ENCODE assay signal across 9 cellular contexts in the genomic region with DNA sequence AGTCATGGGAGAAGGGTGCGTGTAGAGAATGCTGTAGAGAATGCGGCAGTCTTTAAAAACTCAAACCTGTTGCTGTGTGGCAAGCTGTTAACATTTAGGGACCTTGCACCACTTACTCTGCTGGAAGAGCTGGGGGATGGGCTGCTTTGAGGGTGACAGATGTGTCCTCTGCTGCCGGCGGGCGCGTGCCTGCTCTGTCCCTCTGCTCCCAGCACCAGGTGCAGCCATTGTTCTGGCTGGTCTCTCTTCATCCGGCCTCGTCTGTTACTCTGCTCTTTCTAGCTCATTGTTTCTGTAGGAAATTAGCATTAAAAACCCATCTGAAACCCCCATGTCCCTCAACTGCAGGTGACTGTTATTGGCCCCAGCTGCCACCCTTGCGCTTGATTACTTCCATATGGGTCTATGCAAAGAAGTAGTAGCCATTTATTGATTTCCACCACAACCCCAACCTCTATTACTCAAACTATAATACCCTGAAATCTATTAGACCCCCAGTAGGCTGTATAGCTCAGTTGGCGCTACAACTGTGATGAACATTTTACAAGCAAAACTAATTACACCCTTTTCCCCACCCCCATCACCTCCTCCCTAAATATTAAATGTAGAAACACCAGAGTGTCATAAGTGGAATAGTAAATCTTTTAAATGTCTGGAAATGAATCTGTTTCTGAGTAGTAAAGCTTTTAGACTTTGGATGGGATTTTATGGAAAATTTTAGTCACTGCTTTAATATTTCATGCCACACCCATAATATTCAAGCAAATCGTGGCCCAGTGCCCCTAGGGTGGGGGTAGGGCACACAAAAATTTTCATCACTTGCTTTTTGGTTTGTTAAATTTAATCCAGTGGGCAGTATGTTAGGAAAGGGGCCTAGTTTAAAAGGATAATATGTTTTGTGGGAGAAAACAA.
DNase-seq lines count a peak whose midpoint lies in the region; TF ChIP-seq lines count a peak whose summit lies in the region.
"Had no signal": no experiment of that assay in that cellular context is flagged by ENCODE, and none has a peak within 500 bp of the region (broad histone marks: within the 10 kb centered on the region; RNA-seq: fewer than 3 reads in every experiment).

No MANE protein-coding gene starts in this region.

- H3K27me3 ChIP-seq in smooth muscle cell (ENCODE audit: low read depth), result no peaks in the 10 kb centered on the region

- CTCF ChIA-PET in HEK293 (lab: Yijun Ruan, JAX), result interaction anchor here (1.4 kb wide), 1 partner anchor 10 kb away, joined by 3 read pairs; no protein-coding TSS in a partner anchor
- CTCF ChIA-PET in HEK293T (lab: Yijun Ruan, JAX), result interaction anchor here (0.6 kb wide), 1 partner anchor 52 kb away, joined by 3 read pairs; no protein-coding TSS in a partner anchor

- H3K4me2 ChIP-seq in smooth muscle cell, result peak overlapping the region; percentile 20

- POLR2A ChIA-PET in HEK293 (lab: Yijun Ruan, JAX), result no interaction called here
- POLR2A ChIA-PET in HEK293T (lab: Yijun Ruan, JAX), result interaction anchor here (2.2 kb wide), 1 partner anchor 79 kb away, joined by 5 read pairs; the partner anchor contains the start of gene CBFA2T2

- no peak overlapping the region for H2AFZ ChIP-seq in smooth muscle cell (ENCODE audit: low read depth)

- 53% methylated on average over 11 of the region's 11 CpGs for WGBS in smooth muscle cell (ENCODE audit: low lambda C conversion rate)

- no peak overlapping the region for H3K9ac ChIP-seq in smooth muscle cell (ENCODE audit: low read depth)

- H3K27ac ChIP-seq in HEK293 (ENCODE audit: extremely low read depth, low read depth, low read length) (no peak overlapping the region), smooth muscle cell (ENCODE audit: low read depth) (peak overlapping the region; percentile 40)

- H3K4me1 ChIP-seq in HEK293 (ENCODE audit: control insufficient read depth, insufficient read depth, low read length) (peaks cover 25% of the 10 kb centered on the region), smooth muscle cell (ENCODE audit: low read depth) (peaks cover 32% of the 10 kb centered on the region)

- peak; percentile 99 for DNase-seq in NCI-H748 (lab: John Stamatoyannopoulos, UW; ENCODE audit: unreplicated experiment)
- peak in 41 of 42 donors; percentile 28 to 87 (median 65) for DNase-seq in head of caudate nucleus
- DNase-seq in smooth muscle cell (lab: John Stamatoyannopoulos, UW; ENCODE audit: unreplicated experiment), result no peak
- DNase-seq in KG1 (lab: John Stamatoyannopoulos, UW), result no peak
- DNase-seq in LoVo (ENCODE audit: low spot score), result no peak
- DNase-seq in activated T-cell treated with anti-CD3 and anti-CD28 coated beads, Interleukin-2, amount 50 U/mL, for 1 hour, result no peak
- no peak for DNase-seq in HEK293T (ENCODE audit: extremely low spot score)
- DNase-seq: stimulated activated CD4-positive, alpha-beta T cell treated with anti-CD3 and anti-CD28 coated beads, Interleukin-4, amount 100 ng/mL, for 1 hour had no signal

- H3K4me3 ChIP-seq in HEK293 (ENCODE audit: low read depth, low read length) (no peak overlapping the region), smooth muscle cell (no peak overlapping the region)

- intact Hi-C loops in head of caudate nucleus (cut with DNase I), result no loop called here

- H3K79me2 ChIP-seq in smooth muscle cell (ENCODE audit: low read depth), result peaks cover 66% of the 10 kb centered on the region

- peaks cover 88% of the 10 kb centered on the region for H4K20me1 ChIP-seq in smooth muscle cell (ENCODE audit: low read depth)

- H3K9me3 ChIP-seq in HEK293 (ENCODE audit: control insufficient read depth, insufficient read depth, low read depth, low read length) (no peaks in the 10 kb centered on the region), smooth muscle cell (replicated peaks; ENCODE audit: low read depth) (no peaks in the 10 kb centered on the region)

- no peaks in the 10 kb centered on the region for H3F3A ChIP-seq in smooth muscle cell (ENCODE audit: low read depth)

- H3K36me3 ChIP-seq in HEK293 (ENCODE audit: control insufficient read depth in 2 of 2, insufficient read depth in 1 of 2, low read length in 2 of 2) (no peaks in the 10 kb centered on the region), smooth muscle cell (ENCODE audit: low read depth) (no peaks in the 10 kb centered on the region)

- TF ChIP-seq CTCF in HEK293 (tag by site-specific recombination; IDR thresholded peaks at IDR 0.05) (no peak), smooth muscle cell (IDR thresholded peaks at IDR 0.05; ENCODE audit: borderline replicate concordance, insufficient read depth, poor library complexity, severe bottlenecking) (no peak)

TF ChIP-seq in HEK293, 187 proteins besides CTCF, POLR2A, EP300 and RAD21:
- TF ChIP-seq SCRT2 (tag by site-specific recombination; IDR thresholded peaks at IDR 0.05), result peak; percentile 68
- 0 out of 2 replicates have a peak, but pooled peaks have one; percentile 15 for TF ChIP-seq OSR2 (tag by site-specific recombination; IDR thresholded peaks at IDR 0.05)
- 0 out of 2 replicates have a peak, but pooled peaks have one; percentile 18 for TF ChIP-seq SP7 (tag by site-specific recombination; IDR thresholded peaks at IDR 0.05)
- TF ChIP-seq WT1 (tag by site-specific recombination; IDR thresholded peaks at IDR 0.05), result peak; percentile 71
- no peak for TF ChIP-seq GLI2 (tag by site-specific recombination; IDR thresholded peaks at IDR 0.05; ENCODE audit: borderline replicate concordance, low read depth)

TF ChIP-seq in HEK293T, 16 proteins besides CTCF, POLR2A, EP300 and RAD21:
- TF ChIP-seq NFRKB (IDR thresholded peaks at IDR 0.05) (no peak), ZNF384 (IDR thresholded peaks at IDR 0.05) (no peak), FOXK2 (IDR thresholded peaks at IDR 0.05) (no peak), LEF1 (IDR thresholded peaks at IDR 0.05; ENCODE audit: borderline replicate concordance) (no peak)

Comparison
In these comparisons a context has a peak if more than half of its experiments do, and no peak if none do; other contexts are left out.
1. DNase-seq: peak in NCI-H748 (single experiment) and head of caudate nucleus (41 of 42); none in smooth muscle cell (single experiment), KG1 (single experiment), LoVo (single experiment), activated T-cell treated with anti-CD3 and anti-CD28 coated beads, Interleukin-2, amount 50 U/mL, for 1 hour (single experiment) and HEK293T (single experiment).